ENCODE assay signal across 9 cellular contexts in the genomic region with DNA sequence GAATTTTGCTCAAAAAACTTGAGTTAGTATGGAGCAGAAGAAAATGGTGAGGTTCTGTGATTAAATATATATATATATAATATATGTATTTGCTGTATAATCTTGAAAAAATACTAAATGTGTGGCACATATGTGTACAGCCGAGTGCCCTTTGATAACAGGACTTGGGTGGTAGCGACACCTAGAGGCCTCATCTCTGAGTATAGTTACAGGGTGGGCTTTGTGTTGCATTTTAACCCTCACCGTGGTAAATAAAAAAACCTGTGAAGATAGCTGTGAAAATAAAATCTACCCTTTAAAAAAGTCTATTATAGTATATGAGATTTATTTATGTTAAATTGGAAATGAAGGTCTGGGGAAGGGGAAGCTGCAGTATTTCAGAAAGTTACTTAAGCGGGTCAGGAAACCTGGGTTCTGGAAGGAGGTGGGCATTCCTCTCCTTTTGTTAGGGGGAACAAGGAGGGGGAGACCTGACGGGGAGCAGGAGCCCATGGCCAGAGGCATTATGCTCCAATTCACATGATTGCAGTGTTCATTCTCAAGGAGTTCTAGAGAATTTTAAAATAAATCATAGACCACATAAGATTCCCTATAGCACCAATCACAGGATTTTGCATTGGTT.
DNase-seq lines count a peak whose midpoint lies in the region; ATAC-seq and TF ChIP-seq lines count a peak whose summit lies in the region.
"Had no signal": no experiment of that assay in that cellular context is flagged by ENCODE, and none has a peak within 500 bp of the region (broad histone marks: within the 10 kb centered on the region; RNA-seq: fewer than 3 reads in every experiment).

No MANE protein-coding gene starts in this region.

- H3F3A ChIP-seq in OCI-LY1 (ENCODE audit: insufficient read depth, low read length), result no peaks in the 10 kb centered on the region

- H3K27ac ChIP-seq in AG04450 (ENCODE audit: low read depth, low read length) (no peak overlapping the region), OCI-LY1 (ENCODE audit: low read depth, low read length, poor library complexity, severe bottlenecking) (no peak overlapping the region), heart left ventricle (no peak overlapping the region), spleen (no peak overlapping the region)

- peak; percentile 59 for TF ChIP-seq CTCF in AG04450 (IDR thresholded peaks at IDR 0.05; ENCODE audit: low read depth, low read length)
- peak; percentile 56 for TF ChIP-seq CTCF in GM12874 (IDR thresholded peaks at IDR 0.05; ENCODE audit: insufficient read depth, low read depth, low read length)
- peak; percentile 57 for TF ChIP-seq CTCF in OCI-LY1 (IDR thresholded peaks at IDR 0.05; ENCODE audit: low read length)
- peak; percentile 51 to 79 (median 65) for TF ChIP-seq CTCF in heart left ventricle (IDR thresholded peaks at IDR 0.05)
- peak in 8 of 11 experiments; percentile 27 to 57 (median 50) for TF ChIP-seq CTCF in spleen (IDR thresholded peaks at IDR 0.05 in 8 of 11, conservative IDR thresholded peaks at IDR 0.05 in 3 of 11)

- CTCF ChIA-PET in AG04450 (lab: Charles Lee), result interaction anchor here (0.6 to 6.1 kb wide), 13 partner anchors 9 to 228 kb away, joined by 3 to 52 read pairs (median 5); no protein-coding TSS in a partner anchor
- CTCF ChIA-PET in activated naive CD4-positive, alpha-beta T cell treated with anti-CD3 and anti-CD28 coated beads for 36 hours (lab: Charles Lee), result interaction anchor here (0.7 to 2.6 kb wide), 5 partner anchors 9 to 143 kb away, joined by 3 to 8 read pairs (median 4); no protein-coding TSS in a partner anchor

- H4K20me1 ChIP-seq in OCI-LY1 (ENCODE audit: insufficient read depth, low read length), result no peaks in the 10 kb centered on the region

- H3K4me3 ChIP-seq in AG04450 (ENCODE audit: low read depth, low read length), result no peak overlapping the region
- H3K4me3 ChIP-seq in OCI-LY1 (ENCODE audit: low read depth, low read length, poor library complexity, severe bottlenecking), result no peak overlapping the region
- H3K4me3 ChIP-seq in heart left ventricle, result no peak overlapping the region
- H3K4me3 ChIP-seq in spleen, result no peak overlapping the region

- no peak for DNase-seq in AG04450 (ENCODE audit: low read depth, low spot score)
- peak; percentile 67 for DNase-seq in activated naive CD4-positive, alpha-beta T cell treated with anti-CD3 and anti-CD28 coated beads for 36 hours
- peak in 4 of 5 donors; percentile 13 to 51 (median 28) for DNase-seq in heart left ventricle
- no peak for DNase-seq in spleen
- no peak for DNase-seq in GM19240 (ENCODE audit: insufficient read length, low spot score)
- DNase-seq: naive B cell had no signal

- peaks cover 7% of the 10 kb centered on the region for H3K27me3 Mint-ChIP-seq in activated naive CD4-positive, alpha-beta T cell treated with anti-CD3 and anti-CD28 coated beads for 36 hours (ENCODE audit: low read depth)

- H3K9ac ChIP-seq in OCI-LY1 (ENCODE audit: low read length), result no peak overlapping the region

- H3K9me3 Mint-ChIP-seq in activated naive CD4-positive, alpha-beta T cell treated with anti-CD3 and anti-CD28 coated beads for 36 hours, result no peaks in the 10 kb centered on the region
- H3K9me3 Mint-ChIP-seq: naive B cell had no signal

- H3K27ac Mint-ChIP-seq in activated naive CD4-positive, alpha-beta T cell treated with anti-CD3 and anti-CD28 coated beads for 36 hours, result no peak overlapping the region
- H3K27ac Mint-ChIP-seq: naive B cell had no signal

- no peak overlapping the region for H2AFZ ChIP-seq in OCI-LY1 (ENCODE audit: low read length)

- no peaks in the 10 kb centered on the region for H3K79me2 ChIP-seq in OCI-LY1 (ENCODE audit: insufficient read depth, low read length)

- H3K4me2 ChIP-seq in OCI-LY1 (ENCODE audit: low read length), result no peak overlapping the region

- TF ChIP-seq POLR2A in heart left ventricle (IDR thresholded peaks at IDR 0.05) (no peak), spleen (IDR thresholded peaks at IDR 0.05) (no peak)

- intact Hi-C loops in activated naive CD4-positive, alpha-beta T cell treated with anti-CD3 and anti-CD28 coated beads for 36 hours (cut with micrococcal nuclease), result loop anchor here (1.0 to 10.0 kb wide), 4 partner anchors 69 to 1969 kb away; no protein-coding TSS in a partner anchor
- intact Hi-C loops in heart left ventricle (cut with DNase I) (loop anchor here (1.0 to 10.0 kb wide), 4 partner anchors 139 to 144 kb away; no protein-coding TSS in a partner anchor), spleen (cut with DNase I; ENCODE audit: low total_unique reads) (no loop called here)

- H3K27me3 ChIP-seq in AG04450 (ENCODE audit: control insufficient read depth, insufficient read depth, low read length) (peaks cover 5% of the 10 kb centered on the region), OCI-LY1 (ENCODE audit: insufficient read depth, low read length) (no peaks in the 10 kb centered on the region; the same call in 1 of the 2 replicates), heart left ventricle (no peaks in the 10 kb centered on the region), spleen (replicated peaks in 1 of 7) (peaks cover 0 to 9% (median 0%) of the 10 kb centered on the region in 7 donors)

- ATAC-seq in HG03095 (IDR thresholded peaks at IDR 0.05; ENCODE audit: unreplicated experiment) (peak; percentile 72), heart left ventricle (peak in 3 of 4 donors; percentile 67 to 73 (median 68))

- no peaks in the 10 kb centered on the region for H3K36me3 Mint-ChIP-seq in activated naive CD4-positive, alpha-beta T cell treated with anti-CD3 and anti-CD28 coated beads for 36 hours (ENCODE audit: low read depth)
- H3K36me3 Mint-ChIP-seq: naive B cell had no signal

- no peaks in the 10 kb centered on the region for H3K9me2 ChIP-seq in OCI-LY1 (ENCODE audit: low read depth, low read length)

- H3K9me3 ChIP-seq in AG04450 (ENCODE audit: control insufficient read depth, insufficient read depth, low read length) (no peaks in the 10 kb centered on the region), OCI-LY1 (ENCODE audit: low read length) (no peaks in the 10 kb centered on the region), heart left ventricle (no peaks in the 10 kb centered on the region), spleen (no peaks in the 10 kb centered on the region)

- H3K36me3 ChIP-seq in OCI-LY1 (ENCODE audit: insufficient read depth, low read length) (no peaks in the 10 kb centered on the region), heart left ventricle (no peaks in the 10 kb centered on the region), spleen (no peaks in the 10 kb centered on the region)

- no peak overlapping the region for H3K4me3 Mint-ChIP-seq in activated naive CD4-positive, alpha-beta T cell treated with anti-CD3 and anti-CD28 coated beads for 36 hours
- H3K4me3 Mint-ChIP-seq: naive B cell had no signal

- H3K4me1 ChIP-seq in OCI-LY1 (ENCODE audit: insufficient read depth, low read length, severe bottlenecking), result no peaks in the 10 kb centered on the region
- peaks cover 0 to 16% (median 2%) of the 10 kb centered on the region in 12 donors for H3K4me1 ChIP-seq in heart left ventricle
- no peaks in the 10 kb centered on the region for H3K4me1 ChIP-seq in spleen

- WGBS in heart left ventricle, 4 donors, result 15 to 20% (median 19%) methylated on average over 5 of the region's 5 CpGs
- WGBS in spleen, 5 donors, result 17 to 26% (median 21%) methylated on average over 5 of the region's 5 CpGs

- no peaks in the 10 kb centered on the region for H3K4me1 Mint-ChIP-seq in activated naive CD4-positive, alpha-beta T cell treated with anti-CD3 and anti-CD28 coated beads for 36 hours (ENCODE audit: low read depth)
- H3K4me1 Mint-ChIP-seq: naive B cell had no signal

- POLR2A ChIA-PET in AG04450 (lab: Yijun Ruan, JAX), result no interaction called here

Comparison
In these comparisons a context has a peak if more than half of its experiments do, and no peak if none do; other contexts are left out.
1. DNase-seq: peak in activated naive CD4-positive, alpha-beta T cell treated with anti-CD3 and anti-CD28 coated beads for 36 hours (single experiment) and heart left ventricle (4 of 5); none in AG04450 (single experiment), spleen (single experiment) and GM19240 (single experiment).
2. Peak in every context shown above with its lines, with median percentiles within 50 percentile points of each other: CTCF ChIP-seq.